8 cellular contexts compared by ENCODE assay signal in the genomic region with DNA sequence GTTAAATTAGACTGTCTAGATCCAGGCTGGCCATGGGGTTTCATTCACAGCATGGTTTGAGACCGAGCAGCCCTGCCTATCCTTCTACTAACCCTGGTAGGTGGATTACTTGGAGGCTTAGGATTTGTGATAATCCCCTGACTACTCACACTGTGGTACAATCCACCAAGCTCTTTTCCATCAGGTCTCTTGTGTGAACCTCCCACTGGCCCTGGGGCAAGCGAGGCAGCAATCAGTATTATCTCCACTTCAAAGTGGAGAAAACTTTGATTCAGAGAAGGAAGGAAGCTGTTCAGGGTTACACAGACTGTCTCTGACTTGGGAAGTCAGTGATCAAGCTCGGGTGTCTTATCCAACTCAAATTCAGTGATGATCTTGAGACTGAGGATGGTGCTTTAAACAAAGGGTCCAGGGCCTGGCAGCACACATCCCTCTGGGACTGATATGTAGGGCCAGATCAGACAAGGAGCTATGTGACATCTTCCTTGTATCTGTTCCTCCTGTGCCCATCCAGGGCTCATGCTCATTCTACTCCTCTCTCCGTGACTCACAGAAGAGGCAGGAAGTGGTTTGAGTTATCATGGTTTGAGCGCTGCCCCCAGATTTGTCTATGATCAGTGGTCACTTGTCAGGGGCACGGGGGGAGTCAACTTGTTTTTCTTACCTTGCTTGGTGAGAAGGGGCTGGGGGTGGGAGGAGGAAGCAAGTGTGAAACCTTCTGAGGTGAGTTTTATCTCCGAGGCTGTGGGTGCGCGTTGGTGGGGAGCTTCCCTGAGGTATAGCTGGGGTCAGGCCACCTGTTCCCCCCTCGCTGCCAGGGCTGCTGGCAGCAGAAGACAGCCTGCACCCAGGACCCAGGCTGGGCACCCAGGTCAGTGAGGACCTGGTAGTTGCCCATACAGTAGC. TPM values are rescaled to one million over a fixed set of nuclear protein-coding genes. Genes with fewer than 3 reads are reported as not detected.
DNase-seq lines count a peak whose midpoint lies in the region; ATAC-seq and TF ChIP-seq lines count a peak whose summit lies in the region.

No MANE protein-coding gene starts in this region.

- H3K27me3 Mint-ChIP-seq in chondrocyte (ENCODE audit: low read depth) = no peaks in the 10 kb centered on the region

- DNase-seq in GM19238 (ENCODE audit: insufficient read length, low spot score) (peak; percentile 44), chondrocyte (ENCODE audit: low spot score) (peak; percentile 21), A673 (ENCODE audit: low spot score) (no peak), OCI-M2 (lab: John Stamatoyannopoulos, UW; ENCODE audit: unreplicated experiment) (no peak), NCI-H2171 treated with DMSO at 0.1 percent for 48 hours (lab: John Stamatoyannopoulos, UW) (no peak)
- peak; percentile 42 for DNase-seq in activated CD4-positive, CD25-positive, alpha-beta regulatory T cell treated with anti-CD3 and anti-CD28 coated beads, Interleukin-2, amount 50 U/mL, for 16 hours (ENCODE audit: low read depth, low spot score)
- DNase-seq in stimulated activated CD8-positive, alpha-beta memory T cell treated with anti-CD3 and anti-CD28 coated beads, Interleukin-12 subunit alpha, Interleukin-12 subunit beta, amount 100 ng/mL, for 1 hour (ENCODE audit: low read depth) = peak; percentile 50

- CTCF ChIA-PET in A673 (lab: Charles Lee) = no interaction called here

- no peak overlapping the region for H3K4me3 Mint-ChIP-seq in chondrocyte (ENCODE audit: unreplicated experiment)

- no TSS peak for BruUV-seq in A673 (replicated peaks; lab: Mats Ljungman, UMichigan)

- peak overlapping the region; percentile 24 for H3K27ac Mint-ChIP-seq in chondrocyte (ENCODE audit: unreplicated experiment)

- H3K9me3 ChIP-seq in A673 (ENCODE audit: low read depth, low read length, poor library complexity, severe bottlenecking) = no peaks in the 10 kb centered on the region

- no peaks in the 10 kb centered on the region for H3K9me3 Mint-ChIP-seq in chondrocyte (ENCODE audit: low read depth)

- peaks cover 21% of the 10 kb centered on the region for H3K4me1 Mint-ChIP-seq in chondrocyte (ENCODE audit: low read depth)

- H3K36me3 ChIP-seq in A673 (ENCODE audit: insufficient read depth, low read length, poor library complexity, severe bottlenecking) = no peaks in the 10 kb centered on the region

- POLR2A ChIA-PET in A673 (lab: Charles Lee; ENCODE audit: low non-redundant PET) = interaction anchor here (0.7 kb wide), 1 partner anchor 375 kb away, joined by 3 read pairs; no protein-coding TSS in a partner anchor

- intact Hi-C loops in A673 (cut with micrococcal nuclease; ENCODE audit: unreplicated experiment) = no loop called here

- TF ChIP-seq CTCF in chondrocyte (IDR thresholded peaks at IDR 0.05) (no peak), A673 (conservative IDR thresholded peaks at IDR 0.05; ENCODE audit: low read depth, low read length) (no peak)

- no peaks in the 10 kb centered on the region for H3K27me3 ChIP-seq in A673 (replicated peaks; ENCODE audit: insufficient read depth, low read depth, low read length, poor library complexity)

- H3K4me1 ChIP-seq in A673 (ENCODE audit: insufficient read depth, low read length, poor library complexity, severe bottlenecking) = no peaks in the 10 kb centered on the region

- no peak overlapping the region for H3K4me3 ChIP-seq in A673 (ENCODE audit: low read depth, low read length, poor library complexity, severe bottlenecking)

- ATAC-seq in HG03342 (IDR thresholded peaks at IDR 0.05; ENCODE audit: unreplicated experiment) = peak; percentile 43

- no peak overlapping the region for H3K27ac ChIP-seq in A673 (ENCODE audit: low read depth, low read length, poor library complexity, severe bottlenecking)

- no peaks in the 10 kb centered on the region for H3K36me3 Mint-ChIP-seq in chondrocyte (ENCODE audit: low read depth)

RNA-seq across cellular contexts. Expression of a gene that starts 48.6 kb away (rescaled TPM):
- total RNA-seq in chondrocyte = 33.8 to 58.2 TPM (median 55.2 TPM) in 3 replicates
- 19.2 and 19.8 TPM in 2 replicates for total RNA-seq in A673 (2021)

Comparison
In these comparisons a context has a peak if more than half of its experiments do, and no peak if none do; other contexts are left out.
1. DNase-seq: peak in GM19238 (single experiment), activated CD4-positive, CD25-positive, alpha-beta regulatory T cell treated with anti-CD3 and anti-CD28 coated beads, Interleukin-2, amount 50 U/mL, for 16 hours (single experiment), chondrocyte (single experiment) and stimulated activated CD8-positive, alpha-beta memory T cell treated with anti-CD3 and anti-CD28 coated beads, Interleukin-12 subunit alpha, Interleukin-12 subunit beta, amount 100 ng/mL, for 1 hour (single experiment); none in A673 (single experiment), OCI-M2 (single experiment) and NCI-H2171 treated with DMSO at 0.1 percent for 48 hours (single experiment).